Comparison of ENCODE assay signal across 9 cellular contexts in the genomic region with DNA sequence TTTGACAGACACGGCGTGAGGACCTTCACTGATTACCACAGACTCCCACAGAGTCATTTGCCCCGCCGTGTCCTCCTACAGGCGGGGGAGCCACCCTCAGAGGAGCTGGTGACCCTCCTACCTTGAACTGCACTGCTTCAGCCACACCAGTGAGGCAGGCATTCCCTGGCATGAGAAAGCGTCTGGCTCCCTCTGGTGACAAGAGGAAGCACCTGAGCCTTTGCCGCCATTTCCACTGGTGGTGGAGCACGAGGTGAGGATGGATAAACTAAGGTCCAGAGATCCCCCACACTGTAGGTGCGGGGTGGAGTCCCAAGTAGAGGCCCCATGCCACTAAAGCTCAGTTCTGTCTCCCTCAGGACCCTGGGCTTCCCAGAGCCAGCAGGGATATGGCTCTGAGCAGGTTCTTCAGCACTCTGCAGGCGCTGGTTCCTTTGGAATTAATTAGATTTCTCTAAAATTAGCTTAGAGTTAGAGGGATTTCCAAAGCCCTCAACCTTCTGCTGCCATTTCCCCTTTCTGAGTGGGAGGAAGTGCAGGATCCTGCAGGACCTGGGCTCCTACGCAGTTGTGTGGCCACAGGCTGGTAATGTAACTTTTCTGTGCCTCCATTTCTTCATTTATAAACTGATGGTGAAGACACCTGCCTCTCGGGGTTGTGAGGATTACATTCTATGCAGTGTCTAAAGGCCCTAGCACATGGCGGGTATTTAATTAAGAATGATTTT.
DNase-seq lines count a peak whose midpoint lies in the region; ATAC-seq and TF ChIP-seq lines count a peak whose summit lies in the region.
"Had no signal": no experiment of that assay in that cellular context is flagged by ENCODE, and none has a peak within 500 bp of the region (broad histone marks: within the 10 kb centered on the region; RNA-seq: fewer than 3 reads in every experiment).

No MANE protein-coding gene starts in this region.

- CTCF ChIA-PET in activated naive CD4-positive, alpha-beta T cell treated with anti-CD3 and anti-CD28 coated beads for 36 hours (lab: Charles Lee), result interaction anchor here (0.6 to 6.3 kb wide), 23 partner anchors 9 to 1022 kb away, joined by 3 to 83 read pairs (median 4); a partner anchor contains a TSS

- H3K4me1 Mint-ChIP-seq in activated naive CD4-positive, alpha-beta T cell treated with anti-CD3 and anti-CD28 coated beads for 36 hours (ENCODE audit: low read depth), result peaks cover 27% of the 10 kb centered on the region

- intact Hi-C loops in activated naive CD4-positive, alpha-beta T cell treated with anti-CD3 and anti-CD28 coated beads for 36 hours (cut with micrococcal nuclease), result loop anchor here (1.0 to 10.0 kb wide), 6 partner anchors 135 to 1023 kb away; no protein-coding TSS in a partner anchor
- intact Hi-C loops in Right ventricle myocardium superior (cut with DNase I) (loop anchor here (5.0 kb wide), 1 partner anchor 225 kb away; a partner anchor contains a TSS), psoas muscle (cut with DNase I) (loop anchor here (2.0 to 5.0 kb wide), 4 partner anchors 130 to 370 kb away; a partner anchor contains a TSS)

- H3K27me3 Mint-ChIP-seq in activated naive CD4-positive, alpha-beta T cell treated with anti-CD3 and anti-CD28 coated beads for 36 hours (ENCODE audit: low read depth), result no peaks in the 10 kb centered on the region
- H3K27me3 Mint-ChIP-seq: activated naive CD4-positive, alpha-beta T cell treated with anti-CD3 and anti-CD28 coated beads, Interleukin-2, amount 50 U/mL, for 24 hours had no signal

- H3K27ac Mint-ChIP-seq in activated naive CD4-positive, alpha-beta T cell treated with anti-CD3 and anti-CD28 coated beads for 36 hours, result no peak overlapping the region
- H3K27ac Mint-ChIP-seq: activated naive CD4-positive, alpha-beta T cell treated with anti-CD3 and anti-CD28 coated beads, Interleukin-2, amount 50 U/mL, for 24 hours had no signal

- H3K36me3 Mint-ChIP-seq in activated naive CD4-positive, alpha-beta T cell treated with anti-CD3 and anti-CD28 coated beads for 36 hours (ENCODE audit: low read depth), result no peaks in the 10 kb centered on the region
- H3K36me3 Mint-ChIP-seq: activated naive CD4-positive, alpha-beta T cell treated with anti-CD3 and anti-CD28 coated beads, Interleukin-2, amount 50 U/mL, for 24 hours had no signal

- H3K27ac ChIP-seq in SJSA1, result no peak overlapping the region
- no peak overlapping the region for H3K27ac ChIP-seq in psoas muscle

- DNase-seq in DMS53 (lab: John Stamatoyannopoulos, UW), result peak; percentile 68
- peak; percentile 76 to 82 for DNase-seq in Kasumi-1 (lab: John Stamatoyannopoulos, UW)
- DNase-seq in SJSA1 (ENCODE audit: low read depth in 1 of 2, low spot score in 2 of 2), result peak; percentile 29 to 52
- peak; percentile 90 for DNase-seq in activated naive CD4-positive, alpha-beta T cell treated with anti-CD3 and anti-CD28 coated beads for 36 hours
- peak; percentile 83 for DNase-seq in Right ventricle myocardium superior
- DNase-seq in psoas muscle, result peak; percentile 65 to 75

- peak; percentile 73 for TF ChIP-seq CTCF in psoas muscle (IDR thresholded peaks at IDR 0.05)

- no peaks in the 10 kb centered on the region for H3K9me3 Mint-ChIP-seq in activated naive CD4-positive, alpha-beta T cell treated with anti-CD3 and anti-CD28 coated beads for 36 hours
- H3K9me3 Mint-ChIP-seq: activated naive CD4-positive, alpha-beta T cell treated with anti-CD3 and anti-CD28 coated beads, Interleukin-2, amount 50 U/mL, for 24 hours had no signal

- H3K4me1 ChIP-seq in SJSA1 (replicated peaks), result no peaks in the 10 kb centered on the region
- H3K4me1 ChIP-seq in psoas muscle, result peaks cover 10% of the 10 kb centered on the region

- no peaks in the 10 kb centered on the region for H3K9me3 ChIP-seq in SJSA1 (replicated peaks)
- H3K9me3 ChIP-seq in psoas muscle, result no peaks in the 10 kb centered on the region

- WGBS in psoas muscle, 3 donors, result 53 to 57% (median 55%) methylated on average over 13 of the region's 13 CpGs

- H3K36me3 ChIP-seq in SJSA1 (no peaks in the 10 kb centered on the region), psoas muscle (ENCODE audit: insufficient read depth in 1 of 2, low read depth in 1 of 2) (no peaks in the 10 kb centered on the region)

- H3K27me3 ChIP-seq in SJSA1 (replicated peaks) (no peaks in the 10 kb centered on the region), psoas muscle (ENCODE audit: insufficient read depth in 3 of 3, low read length in 2 of 3) (peaks cover 0 to 1% (median 0%) of the 10 kb centered on the region in 3 donors)

- peak; percentile 57 for ATAC-seq in GM21447 (IDR thresholded peaks at IDR 0.05; ENCODE audit: unreplicated experiment)
- peak; percentile 78 for ATAC-seq in Right ventricle myocardium superior (ENCODE audit: poor library complexity)
- ATAC-seq in psoas muscle, result peak; percentile 73 to 84 (median 80)
- no peak for ATAC-seq in GM21515 (IDR thresholded peaks at IDR 0.05; ENCODE audit: unreplicated experiment)

- no peak overlapping the region for H3K4me3 Mint-ChIP-seq in activated naive CD4-positive, alpha-beta T cell treated with anti-CD3 and anti-CD28 coated beads for 36 hours
- H3K4me3 Mint-ChIP-seq: activated naive CD4-positive, alpha-beta T cell treated with anti-CD3 and anti-CD28 coated beads, Interleukin-2, amount 50 U/mL, for 24 hours had no signal

- no peak overlapping the region for H3K4me3 ChIP-seq in SJSA1
- H3K4me3 ChIP-seq in psoas muscle, result no peak overlapping the region
